Comparison of ENCODE assay signal across 9 cellular contexts in the genomic region with DNA sequence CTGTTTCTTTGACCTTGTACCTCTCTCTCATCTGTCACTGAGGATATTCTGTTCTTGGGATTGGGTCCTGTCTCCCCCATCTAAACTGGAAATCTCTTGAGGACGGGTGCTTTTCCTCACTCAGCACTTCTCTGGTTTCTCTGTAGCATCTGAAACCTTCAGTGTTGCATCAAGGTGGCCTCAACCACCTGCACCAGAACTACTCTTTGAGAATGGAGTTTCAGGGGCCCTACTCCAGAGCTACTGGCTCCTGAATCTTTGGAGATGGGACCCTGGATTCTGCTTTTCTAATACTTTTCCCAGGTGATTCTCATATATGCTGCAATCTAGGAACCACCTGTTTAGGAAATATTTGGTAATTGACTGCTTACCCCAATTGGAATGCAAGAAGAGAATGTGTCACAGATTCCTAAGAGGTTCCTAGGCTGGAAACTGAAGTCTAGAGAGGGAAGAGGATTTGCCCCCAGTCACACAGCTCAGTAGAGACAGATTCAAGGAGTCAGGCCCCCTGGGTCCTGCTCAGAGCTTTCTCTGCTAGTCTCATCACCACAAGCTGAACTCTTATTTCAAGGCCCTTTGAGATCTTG. TPM values are rescaled to one million over a fixed set of nuclear protein-coding genes. Genes with fewer than 3 reads are reported as not detected.
DNase-seq lines count a peak whose midpoint lies in the region; ATAC-seq and TF ChIP-seq lines count a peak whose summit lies in the region.
"Had no signal": no experiment of that assay in that cellular context is flagged by ENCODE, and none has a peak within 500 bp of the region (broad histone marks: within the 10 kb centered on the region; RNA-seq: fewer than 3 reads in every experiment).

No MANE protein-coding gene starts in this region.

- TF ChIP-seq POLR2A in right lobe of liver (IDR thresholded peaks at IDR 0.05): no peak

- DNase-seq in DMS79 (lab: John Stamatoyannopoulos, UW): no peak
- no peak for DNase-seq in NCI-H1436 (lab: John Stamatoyannopoulos, UW)
- no peak for DNase-seq in mucosa of descending colon
- no peak for DNase-seq in right lobe of liver
- DNase-seq: NCI-H1694 had no signal

- H3K4me1 Mint-ChIP-seq in dendritic cell treated with granulocyte-macrophage colony-stimulating factor and Interleukin-4, amounts not matched to agents 40 ng/mL and 50 ng/mL, for 4 days (ENCODE audit: low read depth): peaks cover 93% of the 10 kb centered on the region

- TF ChIP-seq CTCF in mucosa of descending colon (IDR thresholded peaks at IDR 0.05) (no peak), right lobe of liver (IDR thresholded peaks at IDR 0.05) (no peak)

- H3K36me3 ChIP-seq in mucosa of descending colon (ENCODE audit: low read depth) (no peaks in the 10 kb centered on the region), right lobe of liver (no peaks in the 10 kb centered on the region)

- no peaks in the 10 kb centered on the region for H3K27me3 Mint-ChIP-seq in dendritic cell treated with granulocyte-macrophage colony-stimulating factor and Interleukin-4, amounts not matched to agents 40 ng/mL and 50 ng/mL, for 4 days

- WGBS in right lobe of liver (ENCODE audit: insufficient coverage, low coverage, low lambda C conversion rate, missing lambda C conversion rate): 29% methylated on average over 1 of the region's 1 CpG

- peak overlapping the region; percentile 30 for H3K4me3 Mint-ChIP-seq in dendritic cell treated with granulocyte-macrophage colony-stimulating factor and Interleukin-4, amounts not matched to agents 40 ng/mL and 50 ng/mL, for 4 days

- H3K4me1 ChIP-seq in mucosa of descending colon (ENCODE audit: low read depth): peaks cover 26% of the 10 kb centered on the region
- peaks cover 0 to 29% (median 5%) of the 10 kb centered on the region in 4 donors for H3K4me1 ChIP-seq in right lobe of liver

- no peaks in the 10 kb centered on the region for H3K9me3 Mint-ChIP-seq in dendritic cell treated with granulocyte-macrophage colony-stimulating factor and Interleukin-4, amounts not matched to agents 40 ng/mL and 50 ng/mL, for 4 days

- H3K27ac ChIP-seq in right lobe of liver: no peak overlapping the region

- ATAC-seq in GM18498 (IDR thresholded peaks at IDR 0.05; ENCODE audit: unreplicated experiment) (peak; percentile 30), GM21447 (IDR thresholded peaks at IDR 0.05; ENCODE audit: unreplicated experiment) (peak; percentile 32), HG03342 (IDR thresholded peaks at IDR 0.05; ENCODE audit: unreplicated experiment) (peak; percentile 45), mucosa of descending colon (no peak), right lobe of liver (no peak)

- H3K9me3 ChIP-seq in mucosa of descending colon (no peaks in the 10 kb centered on the region), right lobe of liver (no peaks in the 10 kb centered on the region)

- peak overlapping the region; percentile 21 for H3K27ac Mint-ChIP-seq in dendritic cell treated with granulocyte-macrophage colony-stimulating factor and Interleukin-4, amounts not matched to agents 40 ng/mL and 50 ng/mL, for 4 days

- peaks cover 91% of the 10 kb centered on the region for H3K36me3 Mint-ChIP-seq in dendritic cell treated with granulocyte-macrophage colony-stimulating factor and Interleukin-4, amounts not matched to agents 40 ng/mL and 50 ng/mL, for 4 days (ENCODE audit: low read depth)

- H3K4me3 ChIP-seq in mucosa of descending colon: no peak overlapping the region
- no peak overlapping the region for H3K4me3 ChIP-seq in right lobe of liver

- intact Hi-C loops in dendritic cell treated with granulocyte-macrophage colony-stimulating factor and Interleukin-4, amounts not matched to agents 40 ng/mL and 50 ng/mL, for 4 days (cut with micrococcal nuclease): no loop called here
- intact Hi-C loops in mucosa of descending colon (cut with DNase I, micrococcal nuclease): no loop called here
- intact Hi-C loops in right lobe of liver (cut with DNase I): no loop called here

- H3K27me3 ChIP-seq in right lobe of liver: no peaks in the 10 kb centered on the region

RNA-seq across cellular contexts. Expression of a gene that starts 48.8 kb away (rescaled TPM):
- total RNA-seq in mucosa of descending colon (10 to 100 TPM; 36.8 to 47.8 (median 43.9) TPM), right lobe of liver (10 to 100 TPM; 18.4 to 29.3 (median 24.4) TPM)

RNA-seq across cellular contexts. Expression of a gene that starts 56.1 kb away (rescaled TPM):
- 1 to 10 TPM; 5.3 to 7.6 (median 5.8) TPM for total RNA-seq in mucosa of descending colon
- total RNA-seq in right lobe of liver: 10 to 100 TPM in 5 of 6 experiments, 1 to 10 TPM in 1; 8.1 to 18.8 (median 12.6) TPM

Comparison
In these comparisons a context has a peak if more than half of its experiments do, and no peak if none do; other contexts are left out.
1. ATAC-seq: peak in GM18498 (single experiment), GM21447 (single experiment) and HG03342 (single experiment); none in mucosa of descending colon (single experiment) and right lobe of liver (0 of 4).